8 cellular contexts compared by ENCODE assay signal in genomic region chr17:50919321-50920040, GRCh38. TPM values are rescaled to one million over a fixed set of nuclear protein-coding genes. Genes with fewer than 3 reads are reported as not detected.
DNase-seq lines count a peak whose midpoint lies in the region; ATAC-seq and TF ChIP-seq lines count a peak whose summit lies in the region.

No MANE protein-coding gene starts in this region.

- H3K9me3 Mint-ChIP-seq in H9, result peaks cover 2% of the 10 kb centered on the region in 2 experiments; a peak in 2 of 5 replicates

- no peaks in the 10 kb centered on the region for H3K79me2 ChIP-seq in H9 (ENCODE audit: insufficient read depth, low read length)

- peak overlapping the region in 1 of 2 experiments; percentile 44; a peak in 2 of 5 replicates for H3K4me3 Mint-ChIP-seq in H9

- H4K91ac ChIP-seq in H9 (ENCODE audit: insufficient read length, low read depth, low read length), result no peak overlapping the region

- peak overlapping the region; percentile 62; the same call in 1 of the 2 replicates for H3K14ac ChIP-seq in H9 (ENCODE audit: insufficient read depth, low read length)

- peaks cover 54 to 70% of the 10 kb centered on the region in 2 experiments for H3K4me1 Mint-ChIP-seq in H9

- no peak overlapping the region for H2BK15ac ChIP-seq in H9 (ENCODE audit: low read depth, low read length)

- H2AFZ ChIP-seq in H9 (ENCODE audit: low read length), result no peak overlapping the region

- no peak overlapping the region for H3K56ac ChIP-seq in H9 (ENCODE audit: insufficient read length, low read depth, low read length)

- no peak overlapping the region for H4K8ac ChIP-seq in H9 (replicated peaks; ENCODE audit: insufficient read length, low read depth, low read length)

- H2BK5ac ChIP-seq in H9 (ENCODE audit: insufficient read length, low read length), result no peak overlapping the region

- H3K18ac ChIP-seq in H9 (ENCODE audit: insufficient read length, low read depth, low read length), result peak overlapping the region; percentile 41

- TF ChIP-seq CTCF in H9 (conservative IDR thresholded peaks at IDR 0.05) (no peak), kidney epithelial cell (IDR thresholded peaks at IDR 0.05; ENCODE audit: insufficient read depth, low read length, poor library complexity, severe bottlenecking) (no peak)

- H3K27me3 ChIP-seq in H9 (ENCODE audit: insufficient read depth, low read length) (no peaks in the 10 kb centered on the region), kidney epithelial cell (ENCODE audit: control insufficient read depth, insufficient read depth, low read length) (no peaks in the 10 kb centered on the region)

- H3K4me3 ChIP-seq in kidney epithelial cell (ENCODE audit: low read depth, low read length), result no peak overlapping the region

- WGBS in H9 (ENCODE audit: extremely low coverage, insufficient read length, low lambda C conversion rate), result no CpG with 5 or more reads among the region's 18 CpGs

- no peak overlapping the region for H3K4me2 ChIP-seq in H9 (ENCODE audit: insufficient read depth, insufficient read length, low read length)

- H3K9me3 ChIP-seq in H9 (ENCODE audit: control insufficient read depth, low read depth, low read length), result no peaks in the 10 kb centered on the region

- no peak overlapping the region for H3T11ph ChIP-seq in H9 (ENCODE audit: low read length)

- H2AK5ac ChIP-seq in H9 (ENCODE audit: insufficient read length, low read length), result no peak overlapping the region

- ATAC-seq in GM21717 (IDR thresholded peaks at IDR 0.05; ENCODE audit: unreplicated experiment), result no peak

- no peaks in the 10 kb centered on the region for H3K36me3 ChIP-seq in kidney epithelial cell (ENCODE audit: control insufficient read depth, insufficient read depth, low read length)

- H4K5ac ChIP-seq in H9 (ENCODE audit: insufficient read length, low read depth, low read length), result no peak overlapping the region

- H3K23me2 ChIP-seq in H9 (ENCODE audit: insufficient read length, low read depth, low read length, poor library complexity, severe bottlenecking), result no peaks in the 10 kb centered on the region

- H3K4ac ChIP-seq in H9 (ENCODE audit: low read depth, low read length), result no peak overlapping the region

- H3K23ac ChIP-seq in H9 (ENCODE audit: insufficient read length, low read depth, low read length), result no peak overlapping the region

- H4K20me1 ChIP-seq in H9 (ENCODE audit: control insufficient read depth, insufficient read depth, insufficient read length), result no peaks in the 10 kb centered on the region

- H3K36me3 Mint-ChIP-seq in H9 (ENCODE audit: insufficient read depth in 1 of 3, low read depth in 3 of 3), result no peaks in the 10 kb centered on the region; a peak in 1 of 7 replicates

- H2BK20ac ChIP-seq in H9 (ENCODE audit: low read depth, low read length, poor library complexity, severe bottlenecking), result no peak overlapping the region

- H2BK120ac ChIP-seq in H9 (ENCODE audit: low read depth, low read length, poor library complexity, severe bottlenecking), result peak overlapping the region; percentile 0

- peaks cover 18% of the 10 kb centered on the region; the same call in 1 of the 2 replicates for H3K4me1 ChIP-seq in H9 (ENCODE audit: insufficient read depth, low read length)

- H3K27ac Mint-ChIP-seq in H9, result peak overlapping the region in 1 of 3 experiments; percentile 82; a peak in 2 of 7 replicates

- DNase-seq in Ammon's horn (ENCODE audit: low spot score) (peak; percentile 98), H9 (peak; percentile 93), NCI-H226 (peak; percentile 94), kidney epithelial cell (ENCODE audit: low read depth) (peak; percentile 81)
- peak; percentile 64 to 66 for DNase-seq in activated CD4-positive, alpha-beta T cell treated with anti-CD3 and anti-CD28 coated beads, Interleukin-2, amount 50 U/mL, for 4 hours
- DNase-seq in stimulated activated CD4-positive, alpha-beta T cell treated with anti-CD3 and anti-CD28 coated beads, Interleukin-15, amount 100 ng/mL, for 1 hour (ENCODE audit: low read depth in 1 of 2, low spot score in 1 of 2), result peak; percentile 33 to 70

- no peak overlapping the region for H2BK12ac ChIP-seq in H9 (ENCODE audit: insufficient read length, low read depth, low read length)

- H3K9ac ChIP-seq in H9 (ENCODE audit: extremely low read depth, insufficient read length, low read length), result no peak overlapping the region

- H3K79me1 ChIP-seq in H9 (ENCODE audit: insufficient read depth, low read depth, low read length, poor library complexity, severe bottlenecking), result no peaks in the 10 kb centered on the region

- no peak overlapping the region for H3K27ac ChIP-seq in H9 (ENCODE audit: insufficient read length, low read depth, low read length)
- peak overlapping the region; percentile 99 for H3K27ac ChIP-seq in cingulate gyrus (ENCODE audit: low read depth, low read length)

- no peaks in the 10 kb centered on the region; the same call in 1 of the 2 replicates for H3K27me3 Mint-ChIP-seq in H9 (ENCODE audit: low read depth)

RNA-seq across cellular contexts. Expression of gene TOB1, which starts 53.3 kb away (rescaled TPM):
- total RNA-seq in H9 (2021) (31.2 and 31.6 TPM in 2 replicates), kidney epithelial cell (11.4 and 12.6 TPM in 2 replicates)
